ENCODE assay signal across 1 cellular context in genomic region chr6:31158140-31158862, GRCh38.
TF ChIP-seq lines count a peak whose summit lies in the region.

TSS of gene TCF19 (plus strand) at chr6:31158589. CDS start at chr6:31159470, 881 bp downstream.

TF ChIP-seq in K562, 482 proteins besides CTCF, POLR2A, EP300 and RAD21 (continued from another document and continues in another):
- no peak for TF ChIP-seq ZNF280B (CRISPR knock-in tag; IDR thresholded peaks at IDR 0.05)
- no peak for TF ChIP-seq MYNN (IDR thresholded peaks at IDR 0.05)
- no peak for TF ChIP-seq MYNN (CRISPR knock-in tag; IDR thresholded peaks at IDR 0.05)
- TF ChIP-seq JUNB (CRISPR knock-in tag; conservative IDR thresholded peaks at IDR 0.05): no peak
- TF ChIP-seq MXI1 (IDR thresholded peaks at IDR 0.05; ENCODE audit: low read depth, low read length): peak; percentile 72
- TF ChIP-seq ERF (CRISPR knock-in tag; IDR thresholded peaks at IDR 0.05): no peak
- no peak for TF ChIP-seq THAP12 (CRISPR knock-in tag; IDR thresholded peaks at IDR 0.05)
- TF ChIP-seq PHF8 (IDR thresholded peaks at IDR 0.05; ENCODE audit: borderline replicate concordance, low read length): peak; percentile 74; the same call in 1 of the 2 replicates
- TF ChIP-seq SMARCB1 (IDR thresholded peaks at IDR 0.05; ENCODE audit: insufficient read length, low read depth): no peak
- no peak for TF ChIP-seq ZNF79 (CRISPR knock-in tag; IDR thresholded peaks at IDR 0.05; ENCODE audit: low read depth)
- peak; percentile 63; the same call in 1 of the 2 replicates for TF ChIP-seq MAX (CRISPR knock-in tag; IDR thresholded peaks at IDR 0.05)
- TF ChIP-seq HOMEZ (CRISPR knock-in tag; IDR thresholded peaks at IDR 0.05): no peak
- TF ChIP-seq THAP7 (CRISPR knock-in tag; IDR thresholded peaks at IDR 0.05): no peak
- TF ChIP-seq HINFP (tag; conservative IDR thresholded peaks at IDR 0.05; ENCODE audit: low read depth): no peak
- TF ChIP-seq ZNF41 (CRISPR knock-in tag; conservative IDR thresholded peaks at IDR 0.05): no peak
- no peak for TF ChIP-seq NFXL1 (CRISPR knock-in tag; IDR thresholded peaks at IDR 0.05)
- 0 out of 2 replicates have a peak, but pooled peaks have one; percentile 51 for TF ChIP-seq ZNF511 (CRISPR knock-in tag; IDR thresholded peaks at IDR 0.05)
- TF ChIP-seq ASH1L (IDR thresholded peaks at IDR 0.05; ENCODE audit: borderline replicate concordance, low read depth, partially characterized antibody): peak; percentile 98
- TF ChIP-seq MTA2 (IDR thresholded peaks at IDR 0.05; ENCODE audit: low read depth): no peak
- peak; percentile 93 for TF ChIP-seq MEIS2 (IDR thresholded peaks at IDR 0.05; ENCODE audit: partially characterized antibody)
- TF ChIP-seq ZNF133 (CRISPR knock-in tag; IDR thresholded peaks at IDR 0.05): no peak
- TF ChIP-seq PRDM10 (IDR thresholded peaks at IDR 0.05; ENCODE audit: partially characterized antibody): peak; percentile 78
- TF ChIP-seq UBTF (IDR thresholded peaks at IDR 0.05; ENCODE audit: borderline replicate concordance in 1 of 2, low read depth in 2 of 2, low read length in 2 of 2): peak in 1 of 2 experiments; percentile 12; a peak in 2 of 4 replicates
- no peak for TF ChIP-seq XRCC3 (IDR thresholded peaks at IDR 0.05)
- peak; percentile 99 for TF ChIP-seq RBM25 (IDR thresholded peaks at IDR 0.05; ENCODE audit: low read depth, low read length, severe bottlenecking)
- TF ChIP-seq C11orf30 (IDR thresholded peaks at IDR 0.05; ENCODE audit: low read depth): peak; percentile 68; the same call in 1 of the 2 replicates
- TF ChIP-seq TOE1 (IDR thresholded peaks at IDR 0.05; ENCODE audit: borderline replicate concordance): no peak
- no peak for TF ChIP-seq TOE1 (CRISPR knock-in tag; IDR thresholded peaks at IDR 0.05; ENCODE audit: borderline replicate concordance, low read depth)
- no peak for TF ChIP-seq ETV5 (CRISPR knock-in tag; IDR thresholded peaks at IDR 0.05; ENCODE audit: low read depth)
- TF ChIP-seq ZNF24 (IDR thresholded peaks at IDR 0.05): peak; percentile 37; the same call in 1 of the 2 replicates
- no peak for TF ChIP-seq RFX1 (IDR thresholded peaks at IDR 0.05)
- no peak for TF ChIP-seq FOXO4 (CRISPR knock-in tag; IDR thresholded peaks at IDR 0.05)
- TF ChIP-seq ATF7 (IDR thresholded peaks at IDR 0.05): peak; percentile 88
- peak; percentile 58; the same call in 1 of the 2 replicates for TF ChIP-seq KAT7 (CRISPR knock-in tag; IDR thresholded peaks at IDR 0.05; ENCODE audit: borderline replicate concordance)
- no peak for TF ChIP-seq MCM7 (IDR thresholded peaks at IDR 0.05)
- TF ChIP-seq RCOR1 (IDR thresholded peaks at IDR 0.05; ENCODE audit: borderline replicate concordance in 1 of 2, low read depth in 2 of 2, low read length in 2 of 2): no peak; a peak in 1 of 4 replicates
- peak; percentile 73 to 92 for TF ChIP-seq MNT (conservative IDR thresholded peaks at IDR 0.05)
- no peak for TF ChIP-seq CBFB (CRISPR knock-in tag; IDR thresholded peaks at IDR 0.05)
- TF ChIP-seq PRPF4 (IDR thresholded peaks at IDR 0.05; ENCODE audit: insufficient read depth, low read depth, low read length, poor library complexity, severe bottlenecking): no peak
- no peak for TF ChIP-seq ZNF175 (CRISPR knock-in tag; IDR thresholded peaks at IDR 0.05; ENCODE audit: low read depth)
- TF ChIP-seq ZNF316 (IDR thresholded peaks at IDR 0.05): no peak
- no peak for TF ChIP-seq SMARCE1 (IDR thresholded peaks at IDR 0.05)
- peak; percentile 48 for TF ChIP-seq TBP (optimal IDR thresholded peaks at IDR 0.05; ENCODE audit: low read depth, low read length)
- TF ChIP-seq CCNT2 (IDR thresholded peaks at IDR 0.05; ENCODE audit: borderline replicate concordance, extremely low read depth, insufficient read length, low read depth, low read length): peak; percentile 20
- TF ChIP-seq SETDB1 (IDR thresholded peaks at IDR 0.05; ENCODE audit: low read length): no peak
- TF ChIP-seq NFE2 (IDR thresholded peaks at IDR 0.05; ENCODE audit: low read depth): no peak
- no peak for TF ChIP-seq U2AF2 (optimal IDR thresholded peaks at IDR 0.05; ENCODE audit: low read depth, low read length)
- no peak for TF ChIP-seq ZFPM2 (CRISPR knock-in tag; IDR thresholded peaks at IDR 0.05)
- TF ChIP-seq FOXK1 (CRISPR knock-in tag; IDR thresholded peaks at IDR 0.05; ENCODE audit: borderline replicate concordance): no peak
